8 cellular contexts compared by ENCODE assay signal in genomic region chr3:56921573-56922571, GRCh38.
DNase-seq lines count a peak whose midpoint lies in the region; ATAC-seq lines count a peak whose summit lies in the region.

No MANE protein-coding gene starts in this region.

- CTCF ChIA-PET in activated naive CD4-positive, alpha-beta T cell treated with anti-CD3 and anti-CD28 coated beads for 36 hours (lab: Charles Lee), result interaction anchor here (0.6 to 1.0 kb wide), 4 partner anchors 48 to 123 kb away, joined by 3 to 4 read pairs (median 3); no protein-coding TSS in a partner anchor

- peaks cover 83% of the 10 kb centered on the region for H3K4me1 Mint-ChIP-seq in activated naive CD4-positive, alpha-beta T cell treated with anti-CD3 and anti-CD28 coated beads for 36 hours (ENCODE audit: low read depth)

- H3K27ac Mint-ChIP-seq in activated naive CD4-positive, alpha-beta T cell treated with anti-CD3 and anti-CD28 coated beads for 36 hours, result peak overlapping the region; percentile 62
- peak overlapping the region; percentile 40 to 81 for H3K27ac Mint-ChIP-seq in activated naive CD4-positive, alpha-beta T cell treated with anti-CD3 and anti-CD28 coated beads, Interleukin-2, amount 50 U/mL, for 72 hours

- intact Hi-C loops in activated naive CD4-positive, alpha-beta T cell treated with anti-CD3 and anti-CD28 coated beads for 36 hours (cut with micrococcal nuclease), result loop anchor here (1.0 kb wide), 1 partner anchor 8 kb away; no protein-coding TSS in a partner anchor

- no peaks in the 10 kb centered on the region for H3K9me3 Mint-ChIP-seq in activated naive CD4-positive, alpha-beta T cell treated with anti-CD3 and anti-CD28 coated beads for 36 hours
- peaks cover 0 to 8% of the 10 kb centered on the region in 2 donors for H3K9me3 Mint-ChIP-seq in activated naive CD4-positive, alpha-beta T cell treated with anti-CD3 and anti-CD28 coated beads, Interleukin-2, amount 50 U/mL, for 72 hours

- peak overlapping the region; percentile 72 for H3K4me3 Mint-ChIP-seq in activated naive CD4-positive, alpha-beta T cell treated with anti-CD3 and anti-CD28 coated beads for 36 hours

- no peaks in the 10 kb centered on the region for H3K27me3 Mint-ChIP-seq in activated naive CD4-positive, alpha-beta T cell treated with anti-CD3 and anti-CD28 coated beads for 36 hours (ENCODE audit: low read depth)

- DNase-seq in activated naive CD4-positive, alpha-beta T cell treated with anti-CD3 and anti-CD28 coated beads for 36 hours, result peak; percentile 21
- DNase-seq in activated naive CD4-positive, alpha-beta T cell treated with anti-CD3 and anti-CD28 coated beads, Interleukin-2, amount 50 U/mL, for 16 hours, result no peak
- DNase-seq in activated naive CD4-positive, alpha-beta T cell treated with anti-CD3 and anti-CD28 coated beads, Interleukin-2, amount 50 U/mL, for 72 hours (ENCODE audit: low spot score in 2 of 2), result no peak
- DNase-seq in lung microvascular endothelial cell (ENCODE audit: low read depth in 2 of 2) (peak; percentile 34 to 56), ureter (ENCODE audit: low spot score) (peak; percentile 54), NCI-H774 (lab: John Stamatoyannopoulos, UW) (no peak), GDM1 (lab: John Stamatoyannopoulos, UW) (no peak)
- DNase-seq in effector CD8-positive, alpha-beta T cell (lab: John Stamatoyannopoulos, UW), result no peak

- no peaks in the 10 kb centered on the region for H3K36me3 Mint-ChIP-seq in activated naive CD4-positive, alpha-beta T cell treated with anti-CD3 and anti-CD28 coated beads for 36 hours (ENCODE audit: low read depth)
- no peaks in the 10 kb centered on the region for H3K36me3 Mint-ChIP-seq in activated naive CD4-positive, alpha-beta T cell treated with anti-CD3 and anti-CD28 coated beads, Interleukin-2, amount 50 U/mL, for 72 hours

- ATAC-seq in activated naive CD4-positive, alpha-beta T cell treated with anti-CD3 and anti-CD28 coated beads, Interleukin-2, amount 50 U/mL, for 72 hours, result peak in 1 of 2 donors; percentile 11

Comparison
In these comparisons a context has a peak if more than half of its experiments do, and no peak if none do; other contexts are left out.
1. DNase-seq: peak in activated naive CD4-positive, alpha-beta T cell treated with anti-CD3 and anti-CD28 coated beads for 36 hours (single experiment), lung microvascular endothelial cell (2 of 2) and ureter (single experiment); none in activated naive CD4-positive, alpha-beta T cell treated with anti-CD3 and anti-CD28 coated beads, Interleukin-2, amount 50 U/mL, for 16 hours (single experiment), activated naive CD4-positive, alpha-beta T cell treated with anti-CD3 and anti-CD28 coated beads, Interleukin-2, amount 50 U/mL, for 72 hours (0 of 2), effector CD8-positive, alpha-beta T cell (single experiment), NCI-H774 (single experiment) and GDM1 (single experiment).